Comparison of ENCODE assay signal across 8 cellular contexts in the genomic region with DNA sequence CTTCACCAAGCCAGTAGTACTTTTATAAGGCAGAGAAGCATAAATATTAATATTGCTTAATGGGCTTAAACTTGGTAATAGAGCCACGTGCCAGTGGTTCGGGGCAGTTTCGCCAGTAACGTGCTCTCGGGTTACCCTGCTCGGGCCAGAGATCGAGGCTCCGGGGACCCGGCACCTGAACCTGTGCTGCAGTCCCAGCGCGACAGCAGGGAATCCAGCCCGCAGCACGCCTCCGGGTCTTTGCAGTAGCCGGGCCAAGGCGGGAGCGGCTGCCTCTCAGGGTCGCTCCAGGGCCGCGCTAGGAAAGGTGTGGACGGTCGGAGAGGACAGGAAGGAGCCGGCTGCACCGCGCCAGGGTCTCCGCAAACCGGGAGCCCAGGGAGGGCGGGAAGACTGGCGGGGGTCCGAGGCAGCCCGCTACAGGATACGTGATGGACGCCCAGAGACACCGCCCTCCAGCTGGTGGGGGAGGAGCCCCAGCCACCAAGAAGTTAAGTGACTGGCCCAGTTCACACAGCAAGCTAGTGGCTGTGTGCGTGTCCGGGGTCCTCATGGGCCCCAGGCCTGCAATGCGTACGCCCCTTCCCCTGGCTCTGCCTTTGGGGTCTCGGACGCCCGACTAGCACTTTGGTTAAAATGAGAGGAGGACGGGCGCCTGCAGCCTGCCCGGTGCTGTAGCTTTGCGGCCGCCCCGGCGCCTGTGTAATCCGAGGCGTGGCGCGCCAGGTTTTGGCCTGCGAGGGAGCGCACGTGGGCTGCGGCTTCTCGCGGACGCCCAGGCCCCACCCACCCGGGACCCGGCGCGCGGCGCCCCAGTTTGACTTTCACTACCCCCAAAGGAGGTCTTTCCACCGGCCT. TPM values are rescaled to one million over a fixed set of nuclear protein-coding genes. Genes with fewer than 3 reads are reported as not detected.
A peak's percentile ranks its signal among the peaks of the same experiment; 100 is the strongest.
DNase-seq lines count a peak whose midpoint lies in the region; ATAC-seq and TF ChIP-seq lines count a peak whose summit lies in the region.

No MANE protein-coding gene starts in this region.

- H3K9me3 ChIP-seq in NT2/D1 (ENCODE audit: insufficient read depth, low read length), result no peaks in the 10 kb centered on the region
- H3K9me3 ChIP-seq in mucosa of descending colon, result no peaks in the 10 kb centered on the region

- no peak for TF ChIP-seq CTCF in Calu3 (IDR thresholded peaks at IDR 0.05; ENCODE audit: unreplicated experiment)
- no peak for TF ChIP-seq CTCF in epithelial cell of esophagus (IDR thresholded peaks at IDR 0.05; ENCODE audit: insufficient read depth, low read depth, low read length, missing control alignments)
- no peak for TF ChIP-seq CTCF in mucosa of descending colon (IDR thresholded peaks at IDR 0.05)

- no TSS peak for BruUV-seq in Calu3 (replicated peaks; lab: Mats Ljungman, UMichigan)

- H3K36me3 Mint-ChIP-seq in Calu3 (ENCODE audit: insufficient read depth, unreplicated experiment), result peaks cover 44% of the 10 kb centered on the region

- H3K4me3 Mint-ChIP-seq in Calu3 (ENCODE audit: low read depth, unreplicated experiment), result peak overlapping the region; percentile 97

- CTCF ChIA-PET in Calu3 (lab: Charles Lee), result interaction anchor here (0.6 to 2.0 kb wide), 10 partner anchors 9 to 245 kb away, joined by 3 to 10 read pairs (median 5); no protein-coding TSS in a partner anchor

- H3K4me3 ChIP-seq in NT2/D1 (ENCODE audit: insufficient read length, low read depth), result peak overlapping the region; percentile 81
- peak overlapping the region; percentile 71 for H3K4me3 ChIP-seq in epithelial cell of esophagus (ENCODE audit: low read length)
- peak overlapping the region; percentile 97 for H3K4me3 ChIP-seq in mucosa of descending colon

- H3K4me1 ChIP-seq in NT2/D1 (ENCODE audit: insufficient read depth, insufficient read length) (peaks cover 11% of the 10 kb centered on the region), mucosa of descending colon (ENCODE audit: low read depth) (peaks cover 24% of the 10 kb centered on the region)

- H3K27ac Mint-ChIP-seq in Calu3 (ENCODE audit: unreplicated experiment), result peak overlapping the region; percentile 94

- H3K27me3 ChIP-seq in NT2/D1 (ENCODE audit: insufficient read depth, insufficient read length), result peaks cover 50% of the 10 kb centered on the region

- intact Hi-C loops in Calu3 (cut with micrococcal nuclease; ENCODE audit: unreplicated experiment) (loop anchor here (1.0 to 2.0 kb wide), 2 partner anchors 25 to 50 kb away; no protein-coding TSS in a partner anchor), mucosa of descending colon (cut with DNase I, micrococcal nuclease) (no loop called here)

- no peaks in the 10 kb centered on the region for H3K27me3 Mint-ChIP-seq in Calu3 (ENCODE audit: unreplicated experiment)

- DNase-seq in Calu3 (peak; percentile 92), HT1080 (ENCODE audit: low read depth) (peak; percentile 90), NT2/D1 (ENCODE audit: low read depth, low spot score) (peak; percentile 71), activated T-cell treated with anti-CD3 and anti-CD28 coated beads for 1 hour (ENCODE audit: low read depth) (peak; percentile 84), epithelial cell of esophagus (ENCODE audit: low read depth) (peak; percentile 91), mucosa of descending colon (peak; percentile 90 to 92 (median 92))
- peak; percentile 67 to 78 for DNase-seq in stimulated activated CD8-positive, alpha-beta memory T cell treated with anti-CD3 and anti-CD28 coated beads, Interleukin-4, amount 100 ng/mL, for 1 hour (ENCODE audit: low read depth in 2 of 2, low spot score in 1 of 2)

- H3K9ac ChIP-seq in NT2/D1 (ENCODE audit: insufficient read length, low read depth), result peak overlapping the region; percentile 86

- H3K36me3 ChIP-seq in NT2/D1 (ENCODE audit: insufficient read depth, insufficient read length, low read length) (no peaks in the 10 kb centered on the region), mucosa of descending colon (ENCODE audit: low read depth) (no peaks in the 10 kb centered on the region)

- ATAC-seq in GM21381 (IDR thresholded peaks at IDR 0.05; ENCODE audit: unreplicated experiment), result peak; percentile 48
- ATAC-seq in mucosa of descending colon, result peak; percentile 74

- H3K4me1 Mint-ChIP-seq in Calu3 (ENCODE audit: low read depth, unreplicated experiment), result peaks cover 21% of the 10 kb centered on the region

- H3K9me3 Mint-ChIP-seq in Calu3 (ENCODE audit: low read depth, unreplicated experiment), result no peaks in the 10 kb centered on the region

RNA-seq across cellular contexts. Expression of a gene that starts 1.2 kb away (rescaled TPM):
- total RNA-seq in Calu3 (2022), result 65.9 and 66.5 TPM in 2 replicates
- total RNA-seq in HT1080 (2014; rRNA removed; shearing (Covaris generic)), result 25.1 and 26.8 TPM in 2 replicates
- 27.3 and 41.7 TPM in 2 replicates for polyA plus RNA-seq in HT1080 (2015; cell fraction: cytosol; rRNA removed)
- 84.8 and 91.8 TPM in 2 replicates for polyA plus RNA-seq in HT1080 (2015; cell fraction: nucleus; rRNA removed)
- total RNA-seq in mucosa of descending colon, result 100 to 1,000 TPM in 1 of 3 donors, 10 to 100 TPM in 2; 79.7 to 117 (median 98.3) TPM

Comparison
In these comparisons a context has a peak if more than half of its experiments do, and no peak if none do; other contexts are left out.
1. Peak in every context shown above with its lines: DNase-seq, ATAC-seq and H3K4me3 ChIP-seq.